ENCODE assay signal across 25 cellular contexts in the genomic region with DNA sequence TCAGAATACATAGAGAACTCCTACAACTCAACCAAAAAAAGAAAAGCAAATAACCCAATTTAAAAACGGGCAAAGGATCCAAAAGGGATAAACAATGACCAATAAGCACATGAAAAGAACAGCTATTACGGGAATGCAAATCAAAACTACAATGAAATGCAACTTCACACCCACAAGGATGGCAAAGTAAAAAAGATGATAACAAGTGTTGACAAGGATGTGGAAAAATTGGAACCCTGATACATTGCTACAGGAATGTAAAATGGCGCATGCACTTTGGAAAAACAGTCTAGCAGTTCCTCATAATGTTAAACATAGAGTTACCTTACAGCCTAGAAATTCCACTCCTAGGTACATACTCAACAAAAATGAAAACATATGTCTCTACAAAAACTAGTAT.
"Had no signal": no experiment of that assay in that cellular context is flagged by ENCODE, and none has a peak within 500 bp of the region (broad histone marks: within the 10 kb centered on the region; RNA-seq: fewer than 3 reads in every experiment).

No MANE protein-coding gene starts in this region.

- H3K27ac ChIP-seq: colonic mucosa, epithelial cell of prostate, esophagus squamous epithelium, gastrocnemius medialis, left lung, lower lobe of right lung had no signal

- H3K9me3 Mint-ChIP-seq: dendritic cell treated with granulocyte-macrophage colony-stimulating factor and Interleukin-4, amounts not matched to agents 40 ng/mL and 50 ng/mL, for 4 days; effector memory CD8-positive, alpha-beta T cell; endodermal cell had no signal

- FAIRE-seq: islet of Langerhans, keratinocyte had no signal

- ATAC-seq: effector memory CD8-positive, alpha-beta T cell; esophagus mucosa; gastrocnemius medialis; heart right ventricle; left cardiac atrium; left lung; lower lobe of right lung; mucosa of descending colon had no signal

- H3K36me3 ChIP-seq: colonic mucosa, esophagus squamous epithelium, gastrocnemius medialis, heart right ventricle, left lung, lower lobe of right lung had no signal

- H3K4me3 ChIP-seq: colonic mucosa, esophagus squamous epithelium, gastrocnemius medialis, left lung, lower lobe of right lung, mucosa of descending colon had no signal

- DNase-seq: colonic mucosa; cortex of kidney; effector CD8-positive, alpha-beta T cell; effector memory CD8-positive, alpha-beta T cell; endodermal cell; erythroblast; esophagus squamous epithelium; foreskin fibroblast; foreskin melanocyte; gastrocnemius medialis; glutamatergic neuron; head of caudate nucleus; heart right ventricle; hippocampal formation; left cardiac atrium; left lung; lower lobe of right lung; mesenchymal stem cell; mucosa of descending colon had no signal

- H3K9me3 ChIP-seq: colonic mucosa, esophagus squamous epithelium, gastrocnemius medialis, heart right ventricle, left lung, lower lobe of right lung, mucosa of descending colon had no signal

- H3K27me3 Mint-ChIP-seq: effector memory CD8-positive, alpha-beta T cell had no signal

- H3K27ac Mint-ChIP-seq: dendritic cell treated with granulocyte-macrophage colony-stimulating factor and Interleukin-4, amounts not matched to agents 40 ng/mL and 50 ng/mL, for 4 days; effector memory CD8-positive, alpha-beta T cell; endodermal cell had no signal

- H3K4me3 Mint-ChIP-seq: dendritic cell treated with granulocyte-macrophage colony-stimulating factor and Interleukin-4, amounts not matched to agents 40 ng/mL and 50 ng/mL, for 4 days; effector memory CD8-positive, alpha-beta T cell; endodermal cell; mesothelial cell of epicardium had no signal

- H3K27me3 ChIP-seq: colonic mucosa, esophagus squamous epithelium, gastrocnemius medialis, heart right ventricle had no signal
